Comparison of ENCODE assay signal across 1 cellular context in the genomic region with DNA sequence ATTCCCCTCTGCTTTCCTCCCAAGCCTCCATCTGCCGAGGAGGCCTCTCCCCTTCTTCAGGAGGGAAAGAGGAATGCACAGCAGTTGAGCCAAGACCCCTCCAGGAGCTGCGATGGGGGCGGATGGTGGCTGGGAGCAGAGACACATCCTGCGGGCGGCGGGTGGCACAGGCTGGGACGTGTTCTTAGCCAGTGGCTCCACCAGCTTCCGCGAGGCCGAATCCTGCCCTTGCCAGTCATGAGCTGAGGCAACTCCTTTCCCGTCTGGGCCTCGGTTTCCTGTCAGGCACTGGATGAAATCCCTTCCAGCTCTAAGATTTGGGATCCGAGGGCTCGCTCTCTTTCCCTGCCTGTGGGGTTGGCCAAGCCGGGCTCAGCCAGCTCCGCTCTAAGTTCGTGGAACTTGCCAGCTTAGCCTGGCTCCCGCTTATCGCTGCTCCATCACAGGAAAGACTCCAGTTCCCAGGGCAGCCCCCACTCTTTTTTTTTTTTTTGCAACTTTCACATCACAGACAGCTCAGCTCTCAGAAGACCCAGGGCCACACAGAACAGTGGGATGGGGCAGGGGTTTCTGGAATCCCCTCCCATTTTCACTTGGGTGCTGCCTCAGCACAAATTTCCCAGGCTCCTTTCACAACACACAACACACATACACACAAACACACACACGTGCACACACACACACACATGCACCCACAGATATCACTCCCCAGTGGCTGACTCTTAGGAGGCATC.
TF ChIP-seq lines count a peak whose summit lies in the region.

No MANE protein-coding gene starts in this region.

TF ChIP-seq in K562, 482 proteins besides CTCF, POLR2A, EP300 and RAD21:
- TF ChIP-seq ZNF124 (CRISPR knock-in tag; IDR thresholded peaks at IDR 0.05) (no peak), ARNT (IDR thresholded peaks at IDR 0.05) (no peak), C11orf30 (IDR thresholded peaks at IDR 0.05; ENCODE audit: low read depth) (peak; percentile 52; the same call in 1 of the 2 replicates), MAFG (tag; conservative IDR thresholded peaks at IDR 0.05) (peak; percentile 41), ZNF316 (IDR thresholded peaks at IDR 0.05) (peak; percentile 80), ATF3 (IDR thresholded peaks at IDR 0.05) (no peak), ATF3 (CRISPR knock-in tag; conservative IDR thresholded peaks at IDR 0.05) (no peak), CTBP1 (IDR thresholded peaks at IDR 0.05; ENCODE audit: borderline replicate concordance) (no peak)
